In the genomic region with DNA sequence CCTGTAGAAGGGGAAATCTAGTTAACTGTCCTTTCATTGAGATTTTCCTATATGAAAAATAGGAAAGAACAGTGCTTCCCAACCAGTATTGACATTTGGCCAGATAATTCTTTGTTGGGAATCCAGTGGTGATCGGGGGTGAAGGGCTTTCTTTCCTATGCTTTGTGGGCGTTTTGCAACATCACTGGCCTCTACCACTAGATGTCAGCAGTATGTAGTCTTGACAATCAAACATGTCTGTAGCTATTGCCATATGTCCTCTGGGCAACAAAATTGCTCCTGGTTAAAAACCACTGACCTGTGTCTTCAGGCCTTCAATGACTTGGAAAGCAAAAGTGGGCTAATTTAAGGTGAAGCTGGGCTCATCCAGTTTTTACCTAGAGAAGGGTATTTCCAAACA, we compare ENCODE assay signal across 11 cellular contexts.
A peak's percentile ranks its signal among the peaks of the same experiment; 100 is the strongest.
DNase-seq lines count a peak whose midpoint lies in the region; ATAC-seq and TF ChIP-seq lines count a peak whose summit lies in the region.
"Had no signal": no experiment of that assay in that cellular context is flagged by ENCODE, and none has a peak within 500 bp of the region (broad histone marks: within the 10 kb centered on the region; RNA-seq: fewer than 3 reads in every experiment).

No MANE protein-coding gene starts in this region.

- H3K4me3 Mint-ChIP-seq in endodermal cell, result no peak overlapping the region
- H3K4me3 Mint-ChIP-seq in effector memory CD8-positive, alpha-beta T cell, result no peak overlapping the region
- H3K4me3 Mint-ChIP-seq: activated naive CD8-positive, alpha-beta T cell treated with anti-CD3 and anti-CD28 coated beads, Interleukin-2, amount 10 ng/mL, durations not matched to agents 7 days and 5 days; CD14-positive monocyte had no signal

- no peaks in the 10 kb centered on the region for H3K27me3 Mint-ChIP-seq in endodermal cell (ENCODE audit: insufficient read depth)
- H3K27me3 Mint-ChIP-seq in effector memory CD8-positive, alpha-beta T cell, result no peaks in the 10 kb centered on the region
- H3K27me3 Mint-ChIP-seq: activated naive CD8-positive, alpha-beta T cell treated with anti-CD3 and anti-CD28 coated beads, Interleukin-2, amount 10 ng/mL, durations not matched to agents 7 days and 5 days had no signal

- TF ChIP-seq CTCF in heart left ventricle (IDR thresholded peaks at IDR 0.05) (peak in 7 of 12 donors; percentile 8 to 30 (median 16)), heart right ventricle (IDR thresholded peaks at IDR 0.05) (peak in 4 of 9 donors; percentile 14 to 34 (median 26)), endodermal cell (conservative IDR thresholded peaks at IDR 0.05) (peak; percentile 85)

- DNase-seq in heart left ventricle (no peak), heart right ventricle (no peak), NCI-H146 (lab: John Stamatoyannopoulos, UW) (peak; percentile 46), endodermal cell (peak; percentile 62), SHP77 treated with DMSO at 0.1 percent for 48 hours (lab: John Stamatoyannopoulos, UW) (no peak), NCI-H345 treated with DMSO at 0.1 percent for 48 hours (lab: John Stamatoyannopoulos, UW; ENCODE audit: unreplicated experiment) (no peak)
- no peak for DNase-seq in activated CD4-positive, alpha-beta T cell treated with anti-CD3 and anti-CD28 coated beads, Interleukin-2, amount 50 U/mL, for 4 hours
- no peak for DNase-seq in effector memory CD8-positive, alpha-beta T cell
- DNase-seq: activated naive CD8-positive, alpha-beta T cell treated with anti-CD3 and anti-CD28 coated beads, Interleukin-2, amount 10 ng/mL, durations not matched to agents 7 days and 5 days had no signal

- ATAC-seq in heart left ventricle, result no peak
- no peak for ATAC-seq in heart right ventricle
- ATAC-seq in effector memory CD8-positive, alpha-beta T cell (replicated peaks), result no peak

- no peak overlapping the region for H3K27ac ChIP-seq in heart left ventricle
- no peak overlapping the region for H3K27ac ChIP-seq in heart right ventricle
- H3K27ac ChIP-seq in endodermal cell (ENCODE audit: low read depth, low read length), result no peak overlapping the region
- H3K27ac ChIP-seq: SK-N-MC had no signal

- H3K36me3 Mint-ChIP-seq in endodermal cell (ENCODE audit: low read depth), result no peaks in the 10 kb centered on the region
- no peaks in the 10 kb centered on the region for H3K36me3 Mint-ChIP-seq in effector memory CD8-positive, alpha-beta T cell (ENCODE audit: insufficient read depth)
- H3K36me3 Mint-ChIP-seq: activated naive CD8-positive, alpha-beta T cell treated with anti-CD3 and anti-CD28 coated beads, Interleukin-2, amount 10 ng/mL, durations not matched to agents 7 days and 5 days; CD14-positive monocyte had no signal

- H3K27me3 ChIP-seq in heart left ventricle (no peaks in the 10 kb centered on the region), heart right ventricle (no peaks in the 10 kb centered on the region), endodermal cell (ENCODE audit: control insufficient read depth, insufficient read depth, low read length, poor library complexity, severe bottlenecking) (no peaks in the 10 kb centered on the region)

- H3K27ac Mint-ChIP-seq in endodermal cell, result no peak overlapping the region
- H3K27ac Mint-ChIP-seq in effector memory CD8-positive, alpha-beta T cell, result no peak overlapping the region
- H3K27ac Mint-ChIP-seq: activated naive CD8-positive, alpha-beta T cell treated with anti-CD3 and anti-CD28 coated beads, Interleukin-2, amount 10 ng/mL, durations not matched to agents 7 days and 5 days; CD14-positive monocyte had no signal

- no peak overlapping the region for H3K9ac ChIP-seq in endodermal cell (ENCODE audit: extremely low read depth, low read length, poor library complexity, severe bottlenecking)

- intact Hi-C loops in heart left ventricle (cut with DNase I) (loop anchor here in 2 of 10 donors (10.0 kb wide), 1 partner anchor 138 kb away; no protein-coding TSS in a partner anchor), heart right ventricle (cut with DNase I) (no loop called here)

- H3K36me3 ChIP-seq in heart left ventricle, result no peaks in the 10 kb centered on the region
- H3K36me3 ChIP-seq in heart right ventricle, result no peaks in the 10 kb centered on the region
- H3K36me3 ChIP-seq in endodermal cell (ENCODE audit: control insufficient read depth, insufficient read depth, low read length), result no peaks in the 10 kb centered on the region

- WGBS in heart left ventricle, 4 donors, result 15 to 40% (median 28%) methylated on average over 2 of the region's 2 CpGs
- WGBS in heart right ventricle, 2 donors, result 26 to 32% methylated on average over 2 of the region's 2 CpGs
- 88% methylated on average over 1 of the region's 2 CpGs; no CpG with 5 or more reads in 1 of the 2 experiments for WGBS in endodermal cell (ENCODE audit: insufficient coverage in 1 of 2, insufficient read length in 1 of 2), 2 experiments

- TF ChIP-seq POLR2A in heart left ventricle (IDR thresholded peaks at IDR 0.05), result no peak

- no peaks in the 10 kb centered on the region for H3K4me1 ChIP-seq in heart left ventricle
- H3K4me1 ChIP-seq in heart right ventricle, result no peaks in the 10 kb centered on the region
- H3K4me1 ChIP-seq in endodermal cell (ENCODE audit: control insufficient read depth, insufficient read depth, low read length), result no peaks in the 10 kb centered on the region

- peaks cover 22% of the 10 kb centered on the region for H3K9me3 Mint-ChIP-seq in endodermal cell
- no peaks in the 10 kb centered on the region for H3K9me3 Mint-ChIP-seq in effector memory CD8-positive, alpha-beta T cell
- H3K9me3 Mint-ChIP-seq: activated naive CD8-positive, alpha-beta T cell treated with anti-CD3 and anti-CD28 coated beads, Interleukin-2, amount 10 ng/mL, durations not matched to agents 7 days and 5 days had no signal

- no peaks in the 10 kb centered on the region for H3K4me1 Mint-ChIP-seq in endodermal cell
- H3K4me1 Mint-ChIP-seq in effector memory CD8-positive, alpha-beta T cell (ENCODE audit: low read depth in 2 of 2), result no peaks in the 10 kb centered on the region
- H3K4me1 Mint-ChIP-seq: activated naive CD8-positive, alpha-beta T cell treated with anti-CD3 and anti-CD28 coated beads, Interleukin-2, amount 10 ng/mL, durations not matched to agents 7 days and 5 days; CD14-positive monocyte had no signal

- H3K9me3 ChIP-seq in heart left ventricle (peaks cover 0 to 9% (median 0%) of the 10 kb centered on the region in 12 donors), heart right ventricle (peaks cover 0 to 14% (median 0%) of the 10 kb centered on the region in 11 donors), endodermal cell (ENCODE audit: control insufficient read depth, low read length) (peaks cover 8% of the 10 kb centered on the region)

- H3K4me3 ChIP-seq in heart left ventricle (no peak overlapping the region), heart right ventricle (no peak overlapping the region), endodermal cell (ENCODE audit: low read length) (no peak overlapping the region)
- H3K4me3 ChIP-seq: SK-N-MC had no signal

Comparison
In these comparisons a context has a peak if more than half of its experiments do, and no peak if none do; other contexts are left out.
1. DNase-seq: peak in NCI-H146 (single experiment) and endodermal cell (single experiment); none in heart left ventricle (0 of 5), heart right ventricle (0 of 2), SHP77 treated with DMSO at 0.1 percent for 48 hours (single experiment), NCI-H345 treated with DMSO at 0.1 percent for 48 hours (single experiment), activated CD4-positive, alpha-beta T cell treated with anti-CD3 and anti-CD28 coated beads, Interleukin-2, amount 50 U/mL, for 4 hours (0 of 2) and effector memory CD8-positive, alpha-beta T cell (0 of 3).